Comparison of ENCODE assay signal across 8 cellular contexts in genomic region chr16:46883353-46883689, GRCh38. TPM values are rescaled to one million over a fixed set of nuclear protein-coding genes. Genes with fewer than 3 reads are reported as not detected.
A peak's percentile ranks its signal among the peaks of the same experiment; 100 is the strongest.
DNase-seq lines count a peak whose midpoint lies in the region; ATAC-seq and TF ChIP-seq lines count a peak whose summit lies in the region.

No MANE protein-coding gene starts in this region.

- H3K4me1 Mint-ChIP-seq in WTC11 = peaks cover 52% of the 10 kb centered on the region

- peaks cover 12% of the 10 kb centered on the region for H3K79me2 ChIP-seq in ACC112 (ENCODE audit: control insufficient read depth, insufficient read depth, low read length, unreplicated experiment)
- H3K79me2 ChIP-seq in HCT116 (ENCODE audit: insufficient read depth, low read length) = 0 out of 2 replicates have a peak, but pooled peaks cover 2% of the 10 kb centered on the region
- H3K79me2 ChIP-seq in smooth muscle cell (ENCODE audit: low read depth) = peaks cover 40% of the 10 kb centered on the region

- H3K27me3 ChIP-seq in ACC112 (ENCODE audit: insufficient read depth, low read length) (no peaks in the 10 kb centered on the region), HCT116 (ENCODE audit: insufficient read depth, low read length) (no peaks in the 10 kb centered on the region), smooth muscle cell (ENCODE audit: low read depth) (no peaks in the 10 kb centered on the region)

- H3K9me2 ChIP-seq in HCT116 (ENCODE audit: insufficient read depth) = no peaks in the 10 kb centered on the region

- H3K4me1 ChIP-seq in ACC112 (ENCODE audit: control insufficient read depth, insufficient read depth, low read length, unreplicated experiment) = peaks cover 6% of the 10 kb centered on the region
- peaks cover 8 to 15% of the 10 kb centered on the region in 2 experiments for H3K4me1 ChIP-seq in HCT116 (ENCODE audit: control insufficient read depth in 1 of 2, insufficient read depth in 2 of 2, low read length in 2 of 2)
- H3K4me1 ChIP-seq in smooth muscle cell (ENCODE audit: low read depth) = peaks cover 18% of the 10 kb centered on the region

- CTCF ChIA-PET in HCT116 (lab: Charles Lee) = interaction anchor here (0.6 to 2.1 kb wide), 4 partner anchors 10 to 210 kb away, joined by 3 to 8 read pairs (median 4); no protein-coding TSS in a partner anchor
- CTCF ChIA-PET in WTC11 (lab: Charles Lee) = interaction anchor here (0.9 to 6.0 kb wide), 8 partner anchors 17 to 254 kb away, joined by 3 to 54 read pairs (median 4); no protein-coding TSS in a partner anchor

- RAD21 ChIA-PET in HCT116 (lab: Charles Lee; ENCODE audit: low non-redundant PET in 1 of 2, low total read pairs in 2 of 2, uncharacterized antibody in 2 of 2, unreplicated experiment in 2 of 2) = interaction anchor here in 1 of 2 experiments (1.0 kb wide), 1 partner anchor 29 kb away, joined by 3 read pairs; no protein-coding TSS in a partner anchor

- no peaks in the 10 kb centered on the region for H3K36me3 ChIP-seq in ACC112 (ENCODE audit: insufficient read depth, low read length)
- H3K36me3 ChIP-seq in HCT116 (ENCODE audit: control insufficient read depth in 1 of 2, insufficient read depth in 2 of 2, low read length in 2 of 2) = no peaks in the 10 kb centered on the region
- no peaks in the 10 kb centered on the region for H3K36me3 ChIP-seq in smooth muscle cell (ENCODE audit: low read depth)

- peaks cover 15% of the 10 kb centered on the region for H3F3A ChIP-seq in smooth muscle cell (ENCODE audit: low read depth)

- BruUV-seq in HCT116 (replicated peaks; lab: Mats Ljungman, UMichigan) = TSS peak; percentile 95

- no peaks in the 10 kb centered on the region for H3K9me3 ChIP-seq in HCT116 (ENCODE audit: control insufficient read depth in 1 of 2, insufficient read depth in 1 of 2, low read depth in 1 of 2, low read length in 2 of 2)
- H3K9me3 ChIP-seq in smooth muscle cell (replicated peaks; ENCODE audit: low read depth) = no peaks in the 10 kb centered on the region

- H4K20me1 ChIP-seq in HCT116 (ENCODE audit: insufficient read depth) (no peaks in the 10 kb centered on the region), smooth muscle cell (ENCODE audit: low read depth) (peaks cover 25% of the 10 kb centered on the region)

- intact Hi-C loops in HCT116 (cut with micrococcal nuclease) = no loop called here

- no peak for TF ChIP-seq POLR2A in HCT116 (IDR thresholded peaks at IDR 0.05; ENCODE audit: borderline replicate concordance, extremely low read depth, insufficient read depth, insufficient read length)

- H3K9me3 Mint-ChIP-seq in WTC11 = no peaks in the 10 kb centered on the region

- no peak for ATAC-seq in HCT116
- no peak for ATAC-seq in WTC11
- no peak for ATAC-seq in esophagus mucosa

- POLR2A ChIA-PET in HCT116 (lab: Charles Lee) = interaction anchor here (0.6 to 1.0 kb wide), 2 partner anchors 12 to 50 kb away, joined by 3 read pairs; no protein-coding TSS in a partner anchor
- POLR2A ChIA-PET in WTC11 (lab: Charles Lee) = interaction anchor here (0.9 to 1.4 kb wide), 9 partner anchors 10 to 194 kb away, joined by 3 to 8 read pairs (median 3); partner anchors contain the start of genes C16orf87 and ORC6

- peak overlapping the region; percentile 10 for H2AFZ ChIP-seq in ACC112 (ENCODE audit: low read length, unreplicated experiment)
- H2AFZ ChIP-seq in HCT116 (ENCODE audit: low read depth, low read length, poor library complexity, severe bottlenecking) = no peak overlapping the region
- H2AFZ ChIP-seq in smooth muscle cell (ENCODE audit: low read depth) = peak overlapping the region; percentile 95

- no peaks in the 10 kb centered on the region for H3K27me3 Mint-ChIP-seq in WTC11 (ENCODE audit: low read depth)

- peak overlapping the region; percentile 95 for H3K27ac Mint-ChIP-seq in WTC11

- H3K9ac ChIP-seq in HCT116 (ENCODE audit: low read length) = peak overlapping the region; percentile 69
- peak overlapping the region; percentile 61 for H3K9ac ChIP-seq in smooth muscle cell (ENCODE audit: low read depth)

- no peak for TF ChIP-seq CTCF in HCT116 (IDR thresholded peaks at IDR 0.05 in 2 of 3, conservative IDR thresholded peaks at IDR 0.05 in 1 of 3; ENCODE audit: borderline replicate concordance in 1 of 3, insufficient read depth in 1 of 3, low read depth in 2 of 3, low read length in 2 of 3)
- no peak for TF ChIP-seq CTCF in WTC11 (IDR thresholded peaks at IDR 0.05)
- no peak for TF ChIP-seq CTCF in smooth muscle cell (IDR thresholded peaks at IDR 0.05; ENCODE audit: borderline replicate concordance, insufficient read depth, poor library complexity, severe bottlenecking)

- H3K4me3 ChIP-seq in ACC112 (ENCODE audit: low read depth, low read length) (peak overlapping the region; percentile 94), HCT116 (replicated peaks in 1 of 2; ENCODE audit: low read depth in 1 of 2, low read length in 2 of 2) (peak overlapping the region; percentile 82), smooth muscle cell (peak overlapping the region; percentile 93)

- 46% methylated on average over 10 of the region's 10 CpGs for WGBS in smooth muscle cell (ENCODE audit: low lambda C conversion rate)

- peak overlapping the region; percentile 92 for H3K4me3 Mint-ChIP-seq in WTC11

- peaks cover 15% of the 10 kb centered on the region for H3K36me3 Mint-ChIP-seq in WTC11

- no peak for DNase-seq in HCT116 (ENCODE audit: low read depth, low spot score)
- DNase-seq in WTC11 (ENCODE audit: low spot score) = no peak
- peak; percentile 32 to 43 for DNase-seq in hippocampal formation (lab: John Stamatoyannopoulos, UW)
- no peak for DNase-seq in smooth muscle cell (lab: John Stamatoyannopoulos, UW; ENCODE audit: unreplicated experiment)
- no peak for DNase-seq in SK-N-DZ (ENCODE audit: low spot score)
- DNase-seq in ureter (ENCODE audit: low spot score) = no peak

- peak overlapping the region; percentile 95 for H3K4me2 ChIP-seq in HCT116 (ENCODE audit: low read length)
- peak overlapping the region; percentile 96 for H3K4me2 ChIP-seq in smooth muscle cell

- no peak overlapping the region for H3K27ac ChIP-seq in ACC112 (ENCODE audit: low read depth, low read length)
- H3K27ac ChIP-seq in HCT116 (ENCODE audit: low read depth, low read length) = 0 out of 2 replicates have a peak overlapping the region, but pooled peaks have one; percentile 53
- peak overlapping the region; percentile 77 for H3K27ac ChIP-seq in smooth muscle cell (ENCODE audit: low read depth)

- no peak for TF ChIP-seq RAD21 in HCT116 (IDR thresholded peaks at IDR 0.05; ENCODE audit: low read depth)

TF ChIP-seq in HCT116, 20 proteins besides CTCF, POLR2A, EP300 and RAD21 (continues in another document):
- TF ChIP-seq, protein P1, sequence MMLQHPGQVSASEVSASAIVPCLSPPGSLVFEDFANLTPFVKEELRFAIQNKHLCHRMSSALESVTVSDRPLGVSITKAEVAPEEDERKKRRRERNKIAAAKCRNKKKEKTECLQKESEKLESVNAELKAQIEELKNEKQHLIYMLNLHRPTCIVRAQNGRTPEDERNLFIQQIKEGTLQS (IDR thresholded peaks at IDR 0.05) = no peak
- no peak for TF ChIP-seq TCF7L2 (IDR thresholded peaks at IDR 0.05; ENCODE audit: borderline replicate concordance, extremely low read depth, insufficient read depth, insufficient read length)
- TF ChIP-seq JUND (IDR thresholded peaks at IDR 0.05) = no peak
- no peak for TF ChIP-seq ZFX (IDR thresholded peaks at IDR 0.05)
- TF ChIP-seq ELF1 (IDR thresholded peaks at IDR 0.05; ENCODE audit: borderline replicate concordance, low read depth) = no peak

TF ChIP-seq in WTC11, 78 proteins besides CTCF, POLR2A, EP300 and RAD21:
- TF ChIP-seq NFATC4 (CRISPR knock-in tag; IDR thresholded peaks at IDR 0.05) = no peak
- no peak for TF ChIP-seq FOXJ3 (CRISPR knock-in tag; IDR thresholded peaks at IDR 0.05; ENCODE audit: borderline replicate concordance)
- no peak for TF ChIP-seq CDX4 (CRISPR knock-in tag; IDR thresholded peaks at IDR 0.05; ENCODE audit: borderline replicate concordance)
- no peak for TF ChIP-seq CBFB (CRISPR knock-in tag; IDR thresholded peaks at IDR 0.05; ENCODE audit: low read depth)
- TF ChIP-seq CREM (CRISPR knock-in tag; IDR thresholded peaks at IDR 0.05) = no peak
TF ChIP-seq in WTC11: peak in this region for 0.

RNA-seq across cellular contexts. Expression of gene GPT2, which starts 0.8 kb away (rescaled TPM):
- total RNA-seq in HCT116 (2021; ENCODE audit: unreplicated experiment) (50.6 TPM), WTC11 (2021) (61.0 to 81.8 TPM (median 63.1 TPM) in 3 replicates), smooth muscle cell (16.9 and 21.4 TPM in 2 replicates), ureter (34.2 TPM), esophagus mucosa (92.0 TPM)
- 70.5 and 73.4 TPM in 2 replicates for polyA plus RNA-seq in HCT116 (2012)
- 26.9 and 29.3 TPM in 2 replicates for polyA plus RNA-seq in smooth muscle cell
- 48.0 and 48.4 TPM in 2 replicates for polyA plus RNA-seq in SK-N-DZ (2014; cell fraction: cytosol; rRNA removed)
- 39.8 and 41.3 TPM in 2 replicates for polyA plus RNA-seq in SK-N-DZ (2014; cell fraction: nucleus; rRNA removed)

RNA-seq across cellular contexts. Expression of gene C16orf87, which starts 52.3 kb away (rescaled TPM):
- total RNA-seq in HCT116 (2021; ENCODE audit: unreplicated experiment) = 10.2 TPM
- 3.1 and 4.2 TPM in 2 replicates for polyA plus RNA-seq in HCT116 (2012)
- total RNA-seq in WTC11 (2021) = 21.8 to 22.5 TPM (median 22.5 TPM) in 3 replicates
- total RNA-seq in smooth muscle cell = 21.5 and 23.3 TPM in 2 replicates
- polyA plus RNA-seq in smooth muscle cell = 19.6 and 25.3 TPM in 2 replicates
- polyA plus RNA-seq in SK-N-DZ (2014; cell fraction: cytosol; rRNA removed) = 18.5 and 20.8 TPM in 2 replicates
- polyA plus RNA-seq in SK-N-DZ (2014; cell fraction: nucleus; rRNA removed) = 11.9 and 14.3 TPM in 2 replicates
- total RNA-seq in ureter = 9.4 TPM
- 5.9 TPM for total RNA-seq in esophagus mucosa

Comparison
In these comparisons a context has a peak if more than half of its experiments do, and no peak if none do; other contexts are left out.
1. DNase-seq: peak in hippocampal formation (2 of 2); none in HCT116 (single experiment), WTC11 (single experiment), smooth muscle cell (single experiment), SK-N-DZ (single experiment) and ureter (single experiment).
2. Peak in every context shown above with its lines, with median percentiles within 50 percentile points of each other: H3K4me3 ChIP-seq.